ENCODE assay signal across 8 cellular contexts in genomic region chr7:77331938-77332695, GRCh38.
DNase-seq lines count a peak whose midpoint lies in the region; ATAC-seq, FAIRE-seq and TF ChIP-seq lines count a peak whose summit lies in the region.

No MANE protein-coding gene starts in this region.

- H3K9me3 ChIP-seq in osteoblast (ENCODE audit: low read depth, low read length), result no peaks in the 10 kb centered on the region

- no peak overlapping the region for H3K4me3 ChIP-seq in osteoblast (ENCODE audit: insufficient read depth, low read length)

- H3K4me1 ChIP-seq in foreskin keratinocyte (peaks cover 17% of the 10 kb centered on the region), osteoblast (ENCODE audit: insufficient read depth, low read length) (peaks cover 37% of the 10 kb centered on the region)

- TF ChIP-seq CTCF in foreskin keratinocyte (conservative IDR thresholded peaks at IDR 0.05), result peak; percentile 89
- TF ChIP-seq CTCF in osteoblast (IDR thresholded peaks at IDR 0.05; ENCODE audit: extremely low read depth, low read depth, low read length), result peak; percentile 72

- H3K27ac ChIP-seq in foreskin keratinocyte (no peak overlapping the region), osteoblast (ENCODE audit: low read depth, low read length) (no peak overlapping the region)

- H4K20me1 ChIP-seq in osteoblast (ENCODE audit: insufficient read depth, low read length), result no peaks in the 10 kb centered on the region

- no peak overlapping the region for H2AFZ ChIP-seq in osteoblast (ENCODE audit: low read length)

- peak; percentile 89 for DNase-seq in GM03348 (ENCODE audit: low spot score)
- peak; percentile 74 for DNase-seq in HTR-8/SVneo (ENCODE audit: insufficient read length, low spot score)
- DNase-seq in NOMO-1 (lab: John Stamatoyannopoulos, UW; ENCODE audit: unreplicated experiment in 2 of 2), result peak; percentile 98 to 99
- peak; percentile 18 for DNase-seq in activated T-cell treated with anti-CD3 and anti-CD28 coated beads for 4 hours
- DNase-seq in foreskin keratinocyte, result peak in 1 of 2 donors; percentile 69
- peak; percentile 93 for DNase-seq in osteoblast (ENCODE audit: insufficient read length, low spot score, missing footprints)
- DNase-seq in cortex of kidney (lab: John Stamatoyannopoulos, UW), result no peak

- H3K27me3 ChIP-seq in foreskin keratinocyte, result no peaks in the 10 kb centered on the region
- no peaks in the 10 kb centered on the region for H3K27me3 ChIP-seq in osteoblast (ENCODE audit: insufficient read depth, low read length)

- FAIRE-seq in HTR-8/SVneo (lab: Jason Lieb, UNC), result no peak

- H3K79me2 ChIP-seq in osteoblast (ENCODE audit: insufficient read depth, low read length), result no peaks in the 10 kb centered on the region

- H3K4me2 ChIP-seq in osteoblast (ENCODE audit: insufficient read depth, low read length), result no peak overlapping the region

- peak; percentile 77 for ATAC-seq in GM21619 (IDR thresholded peaks at IDR 0.05; ENCODE audit: unreplicated experiment)
- ATAC-seq in foreskin keratinocyte, result peak; percentile 81

- H3K36me3 ChIP-seq in osteoblast (ENCODE audit: insufficient read depth, low read length), result no peaks in the 10 kb centered on the region
